Comparison of ENCODE assay signal across 1 cellular context in genomic region chr19:13162749-13163608, GRCh38.
TF ChIP-seq lines count a peak whose summit lies in the region.

No MANE protein-coding gene starts in this region.

TF ChIP-seq in HepG2, 621 proteins besides CTCF, POLR2A, EP300 and RAD21 (continued from another document and continues in another):
- TF ChIP-seq SNAPC4 (CRISPR knock-in tag; IDR thresholded peaks at IDR 0.05) (peak; percentile 92), PLSCR1 (CRISPR knock-in tag; IDR thresholded peaks at IDR 0.05; ENCODE audit: borderline replicate concordance) (no peak), KDM2A (CRISPR knock-in tag; IDR thresholded peaks at IDR 0.05; ENCODE audit: borderline replicate concordance, low read depth) (peak; percentile 90), KLF9 (CRISPR knock-in tag; IDR thresholded peaks at IDR 0.05; ENCODE audit: low read depth) (peak; percentile 71), PAXIP1 (CRISPR knock-in tag; conservative IDR thresholded peaks at IDR 0.05) (peak; percentile 93), ZFY (CRISPR knock-in tag; IDR thresholded peaks at IDR 0.05) (peak; percentile 90), ZNF263 (CRISPR knock-in tag; IDR thresholded peaks at IDR 0.05) (0 out of 2 replicates have a peak, but pooled peaks have one; percentile 24), ZNF710 (CRISPR knock-in tag; IDR thresholded peaks at IDR 0.05; ENCODE audit: borderline replicate concordance) (peak; percentile 78; the same call in 1 of the 2 replicates), ARNT2 (CRISPR knock-in tag; IDR thresholded peaks at IDR 0.05; ENCODE audit: low read depth) (0 out of 2 replicates have a peak, but pooled peaks have one; percentile 30), DRAP1 (CRISPR knock-in tag; IDR thresholded peaks at IDR 0.05) (peak; percentile 93), NR2C2 (CRISPR knock-in tag; IDR thresholded peaks at IDR 0.05; ENCODE audit: borderline replicate concordance) (peak; percentile 76), RNF2 (conservative IDR thresholded peaks at IDR 0.05; ENCODE audit: low read depth) (no peak; the same call in 1 of the 2 replicates), RXRB (CRISPR knock-in tag; IDR thresholded peaks at IDR 0.05; ENCODE audit: borderline replicate concordance) (peak; percentile 77), NFYB (CRISPR knock-in tag; IDR thresholded peaks at IDR 0.05) (peak; percentile 65), ZC3H13 (CRISPR knock-in tag; IDR thresholded peaks at IDR 0.05) (peak; percentile 54; the same call in 1 of the 2 replicates), ZNF790 (CRISPR knock-in tag; IDR thresholded peaks at IDR 0.05; ENCODE audit: borderline replicate concordance) (peak; percentile 48; the same call in 1 of the 2 replicates), PBX3 (CRISPR knock-in tag; IDR thresholded peaks at IDR 0.05; ENCODE audit: borderline replicate concordance) (no peak), MIER2 (CRISPR knock-in tag; IDR thresholded peaks at IDR 0.05) (no peak), ZNF547 (CRISPR knock-in tag; IDR thresholded peaks at IDR 0.05) (peak; percentile 86), TFDP1 (CRISPR knock-in tag; IDR thresholded peaks at IDR 0.05; ENCODE audit: borderline replicate concordance) (peak; percentile 89; the same call in 1 of the 2 replicates), ZNF441 (CRISPR knock-in tag; IDR thresholded peaks at IDR 0.05; ENCODE audit: borderline replicate concordance) (peak; percentile 47; the same call in 1 of the 2 replicates), ARHGAP35 (CRISPR knock-in tag; IDR thresholded peaks at IDR 0.05; ENCODE audit: borderline replicate concordance) (peak; percentile 92), MYNN (CRISPR knock-in tag; IDR thresholded peaks at IDR 0.05; ENCODE audit: low read depth) (no peak), SNAPC5 (CRISPR knock-in tag; IDR thresholded peaks at IDR 0.05; ENCODE audit: borderline replicate concordance) (no peak), ZNF431 (CRISPR knock-in tag; IDR thresholded peaks at IDR 0.05; ENCODE audit: borderline replicate concordance, low read depth) (no peak), CENPBD1 (CRISPR knock-in tag; IDR thresholded peaks at IDR 0.05; ENCODE audit: borderline replicate concordance, low read depth) (no peak), ARID4A (CRISPR knock-in tag; IDR thresholded peaks at IDR 0.05; ENCODE audit: borderline replicate concordance) (peak; percentile 80; the same call in 1 of the 2 replicates), ZBTB3 (CRISPR knock-in tag; IDR thresholded peaks at IDR 0.05; ENCODE audit: borderline replicate concordance, low read depth) (peak; percentile 50; the same call in 1 of the 2 replicates), ZNF18 (CRISPR knock-in tag; IDR thresholded peaks at IDR 0.05; ENCODE audit: insufficient replicate concordance) (peak; percentile 52), YY1 (IDR thresholded peaks at IDR 0.05; ENCODE audit: insufficient read depth, insufficient replicate concordance, low read depth, low read length) (peak; percentile 13)
